ENCODE assay signal across 26 cellular contexts in the genomic region with DNA sequence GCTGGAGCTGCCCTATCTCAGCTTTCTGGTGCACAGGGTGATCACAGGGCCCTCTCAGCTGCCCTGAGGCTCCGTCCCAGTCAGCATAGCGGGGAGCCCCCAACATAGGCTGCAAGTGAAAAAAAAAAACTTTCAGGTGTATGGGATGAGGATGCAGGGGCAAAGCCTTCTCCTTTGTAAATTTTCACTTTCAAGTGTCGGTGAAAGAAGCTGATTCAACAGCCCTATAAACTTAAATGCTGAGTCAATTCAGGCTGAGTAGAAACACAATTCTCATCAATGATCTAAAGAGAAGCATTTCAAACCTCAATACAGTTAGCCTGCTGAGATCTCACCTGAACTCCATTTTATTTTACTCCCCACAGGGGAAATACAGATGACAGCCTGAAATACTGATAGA.
DNase-seq lines count a peak whose midpoint lies in the region; ATAC-seq and FAIRE-seq lines count a peak whose summit lies in the region.
"Had no signal": no experiment of that assay in that cellular context is flagged by ENCODE, and none has a peak within 500 bp of the region (broad histone marks: within the 10 kb centered on the region; RNA-seq: fewer than 3 reads in every experiment).

No MANE protein-coding gene starts in this region.

- no peak for DNase-seq in GM18507 (ENCODE audit: extremely low spot score, insufficient read length, low read depth)
- DNase-seq in DMS153 treated with DMSO at 0.1 percent for 48 hours (lab: John Stamatoyannopoulos, UW; ENCODE audit: unreplicated experiment): no peak
- DNase-seq in NCI-H1436 (lab: John Stamatoyannopoulos, UW): no peak
- no peak for DNase-seq in UCSD-AML1 (lab: John Stamatoyannopoulos, UW; ENCODE audit: unreplicated experiment)
- DNase-seq in cerebellum (ENCODE audit: low spot score): no peak
- DNase-seq: activated CD4-positive, alpha-beta T cell treated with anti-CD3 and anti-CD28 coated beads, Interleukin-2, amount 10 ng/mL, durations not matched to agents 24 days and 14 days; activated naive CD4-positive, alpha-beta T cell treated with Interleukin-2 at 50 U/mL for 16 hours; activated T-cell treated with anti-CD3 and anti-CD28 coated beads, Interleukin-2, amount 50 U/mL, for 4 hours; adrenal gland; brain microvascular endothelial cell; CD4-positive, alpha-beta T cell; GM23248; hippocampal formation; left cardiac atrium; NCI-H1694 treated with DMSO at 0.1 percent for 48 hours; NCI-H524 treated with DMSO at 0.1 percent for 48 hours; ovary; PC-9; Right ventricle myocardium superior; stimulated activated CD8-positive, alpha-beta memory T cell treated with anti-CD3 and anti-CD28 coated beads, Interleukin-4, amount 100 ng/mL, for 48 hours; stimulated activated naive CD8-positive, alpha-beta T cell treated with anti-CD3 and anti-CD28 coated beads, Interleukin-15, amount 100 ng/mL, for 72 hours; tibial artery had no signal

- ATAC-seq in GM19395 (IDR thresholded peaks at IDR 0.05; ENCODE audit: unreplicated experiment) (peak; percentile 62), HG02642 (IDR thresholded peaks at IDR 0.05; ENCODE audit: poor library complexity, unreplicated experiment) (peak; percentile 36), HG03457 (IDR thresholded peaks at IDR 0.05; ENCODE audit: unreplicated experiment) (peak; percentile 21)
- ATAC-seq: activated T-cell treated with anti-CD3 and anti-CD28 coated beads, Interleukin-2, amount 50 U/mL, for 4 hours; left cardiac atrium; stimulated activated naive CD8-positive, alpha-beta T cell treated with anti-CD3 and anti-CD28 coated beads, Interleukin-15, amount 100 ng/mL, for 72 hours had no signal

- FAIRE-seq in GM18507 (lab: Jason Lieb, UNC): peak; percentile 64
- FAIRE-seq: A204.1 had no signal
